In the genomic region with DNA sequence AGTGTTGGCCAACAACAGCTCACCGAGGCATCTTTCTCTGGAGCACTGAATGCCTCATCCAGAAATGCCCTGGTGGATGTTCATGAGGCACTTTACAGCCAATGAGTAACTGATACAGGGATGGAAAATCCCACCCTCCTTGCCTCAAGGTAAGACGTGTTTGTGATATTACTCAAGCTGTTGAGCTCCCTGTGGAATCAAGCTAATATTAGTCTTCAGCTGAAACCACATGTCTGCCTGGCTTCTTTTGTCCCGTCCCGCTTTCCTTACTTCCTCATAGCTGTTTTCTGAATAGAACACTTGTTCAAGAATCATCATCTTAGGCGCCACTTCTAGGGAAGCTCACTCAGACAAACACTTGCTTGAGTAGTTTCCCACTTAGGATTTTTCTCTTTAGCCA, we compare ENCODE assay signal across 25 cellular contexts.
"Had no signal": no experiment of that assay in that cellular context is flagged by ENCODE, and none has a peak within 500 bp of the region (broad histone marks: within the 10 kb centered on the region; RNA-seq: fewer than 3 reads in every experiment).

No MANE protein-coding gene starts in this region.

- H3K27me3 ChIP-seq: ovary, right atrium auricular region, right lobe of liver, stomach, testis, thyroid gland, transverse colon, upper lobe of left lung, vagina had no signal

- ATAC-seq: naive thymus-derived CD4-positive, alpha-beta T cell; natural killer cell treated with Interleukin-12 subunit alpha and Interleukin-12 subunit beta and Interleukin-15 and Interleukin-18, amount 100 ng/mL, for 72 hours; right lobe of liver; stimulated activated naive B cell treated with anti-CD40 and anti-IgM and Interleukin-4, amounts not matched to agents 10 μg/mL and 1 μg/mL and 100 μg/mL, for 72 hours; stimulated activated naive CD8-positive, alpha-beta T cell treated with anti-CD3 and anti-CD28 coated beads, Interleukin-15, Interleukin-2, amounts not matched to agents 100 U/mL and 50 U/mL, for 24 hours had no signal

- DNase-seq: hypothalamus; immature natural killer cell; kidney; left ventricle myocardium inferior; mesendoderm; naive thymus-derived CD4-positive, alpha-beta T cell; ovary; right lobe of liver; stimulated activated CD4-positive, alpha-beta T cell treated with anti-CD3 and anti-CD28 coated beads, Interleukin-12 subunit alpha, Interleukin-12 subunit beta, amount 100 ng/mL, for 4 hours; stimulated activated CD4-positive, alpha-beta T cell treated with anti-CD3 and anti-CD28 coated beads, Interleukin-15, amount 100 ng/mL, for 24 hours; stimulated activated CD4-positive, alpha-beta T cell treated with anti-CD3 and anti-CD28 coated beads, Interleukin-2, amount 100 ng/mL, for 24 hours; stimulated activated CD4-positive, alpha-beta T cell treated with anti-CD3 and anti-CD28 coated beads, Interleukin-4, amount 100 ng/mL, for 1 hour; stimulated activated naive B cell treated with anti-CD40 and anti-IgM and Interleukin-4, amounts not matched to agents 10 μg/mL and 1 μg/mL and 100 μg/mL, for 72 hours; stimulated activated naive CD8-positive, alpha-beta T cell treated with anti-CD3 and anti-CD28 coated beads, Interleukin-15, Interleukin-2, amounts not matched to agents 100 U/mL and 50 U/mL, for 24 hours; stomach; testis; thyroid gland; transverse colon; upper lobe of left lung had no signal

- H3K27ac ChIP-seq: left ventricle myocardium inferior, ovary, right atrium auricular region, right lobe of liver, skin epidermis, stomach, testis, thyroid gland, transverse colon, upper lobe of left lung, vagina had no signal

- H3K4me3 ChIP-seq: left ventricle myocardium inferior, lung, ovary, right atrium auricular region, right lobe of liver, skin epidermis, stomach, testis, thyroid gland, transverse colon, upper lobe of left lung, vagina had no signal

- H3K36me3 ChIP-seq: left ventricle myocardium inferior, ovary, right atrium auricular region, right lobe of liver, stomach, thyroid gland, transverse colon, upper lobe of left lung, vagina had no signal

- FAIRE-seq: islet of Langerhans, kidney had no signal
